ENCODE assay signal across 29 cellular contexts in genomic region chr22:40015346-40015976, GRCh38. TPM values are rescaled to one million over a fixed set of nuclear protein-coding genes. Genes with fewer than 3 reads are reported as not detected.
DNase-seq lines count a peak whose midpoint lies in the region; TF ChIP-seq lines count a peak whose summit lies in the region.
"Had no signal": no experiment of that assay in that cellular context is flagged by ENCODE, and none has a peak within 500 bp of the region (broad histone marks: within the 10 kb centered on the region; RNA-seq: fewer than 3 reads in every experiment).

No MANE protein-coding gene starts in this region.

- peak overlapping the region; percentile 28 to 85 (median 68) for H3K27ac ChIP-seq in esophagus squamous epithelium
- H3K27ac ChIP-seq in left ventricle myocardium inferior (replicated peaks): no peak overlapping the region
- H3K27ac ChIP-seq in neural progenitor cell: no peak overlapping the region
- H3K27ac ChIP-seq: ascending aorta, esophagus muscularis mucosa, gastroesophageal sphincter, spleen had no signal

- no peak for TF ChIP-seq POLR2A in esophagus squamous epithelium (IDR thresholded peaks at IDR 0.05)

- H3K36me3 Mint-ChIP-seq in nephron progenitor cell (ENCODE audit: low read depth) (peaks cover 5% of the 10 kb centered on the region), neural progenitor cell (no peaks in the 10 kb centered on the region)
- H3K36me3 Mint-ChIP-seq: activated naive CD4-positive, alpha-beta T cell treated with anti-CD3 and anti-CD28 coated beads, Interleukin-2, amount 50 U/mL, for 72 hours; IgD-negative memory B cell; stimulated activated effector memory CD8-positive, alpha-beta T cell treated with anti-CD3 and anti-CD28 coated beads, Interleukin-12 subunit alpha, Interleukin-12 subunit beta, amount 100 ng/mL, for 72 hours had no signal

- intact Hi-C loops in esophagus squamous epithelium (cut with DNase I) (no loop called here), left ventricle myocardium inferior (cut with micrococcal nuclease) (no loop called here)

- H3K27me3 Mint-ChIP-seq in nephron progenitor cell (ENCODE audit: low read depth, poor library complexity): peaks cover 12% of the 10 kb centered on the region
- H3K27me3 Mint-ChIP-seq in neural progenitor cell (ENCODE audit: insufficient read depth, low read depth): peaks cover 9% of the 10 kb centered on the region

- H3K9me3 ChIP-seq in esophagus squamous epithelium: no peaks in the 10 kb centered on the region
- H3K9me3 ChIP-seq in left ventricle myocardium inferior (replicated peaks): no peaks in the 10 kb centered on the region
- no peaks in the 10 kb centered on the region for H3K9me3 ChIP-seq in neural progenitor cell (ENCODE audit: low read depth)
- H3K9me3 ChIP-seq: ascending aorta, esophagus muscularis mucosa, gastroesophageal sphincter, spleen had no signal

- 40 to 60% methylated on average over 10 to 11 of the region's 11 CpGs for WGBS in esophagus squamous epithelium, 2 donors

- H4K20me1 ChIP-seq in neural progenitor cell (ENCODE audit: low read depth): no peaks in the 10 kb centered on the region

- no peak overlapping the region for H2AFZ ChIP-seq in neural progenitor cell (replicated peaks)

- H3K9ac ChIP-seq in neural progenitor cell: no peak overlapping the region

- H3K4me3 ChIP-seq in esophagus squamous epithelium: no peak overlapping the region
- H3K4me3 ChIP-seq in left ventricle myocardium inferior: no peak overlapping the region
- H3K4me3 ChIP-seq in neural progenitor cell: no peak overlapping the region
- H3K4me3 ChIP-seq: ascending aorta, esophagus muscularis mucosa, gastroesophageal sphincter, spleen had no signal

- H3K27me3 ChIP-seq in esophagus squamous epithelium (peaks cover 0 to 26% (median 0%) of the 10 kb centered on the region in 4 donors), left ventricle myocardium inferior (ENCODE audit: low read depth) (peaks cover 72% of the 10 kb centered on the region), neural progenitor cell (no peaks in the 10 kb centered on the region)
- H3K27me3 ChIP-seq: ascending aorta had no signal

- no peak overlapping the region for H3K4me2 ChIP-seq in neural progenitor cell

- no peak overlapping the region for H3K4me3 Mint-ChIP-seq in nephron progenitor cell
- no peak overlapping the region for H3K4me3 Mint-ChIP-seq in neural progenitor cell
- H3K4me3 Mint-ChIP-seq: activated B cell treated with CpG ODN at 0.5 μM for 24 hours; IgD-negative memory B cell; stimulated activated effector memory CD8-positive, alpha-beta T cell treated with anti-CD3 and anti-CD28 coated beads, Interleukin-12 subunit alpha, Interleukin-12 subunit beta, amount 100 ng/mL, for 72 hours had no signal

- H3K4me1 ChIP-seq in esophagus squamous epithelium (peaks cover 3 to 70% (median 49%) of the 10 kb centered on the region in 3 donors), left ventricle myocardium inferior (no peaks in the 10 kb centered on the region), neural progenitor cell (peaks cover 3% of the 10 kb centered on the region)
- H3K4me1 ChIP-seq: ascending aorta, esophagus muscularis mucosa, gastroesophageal sphincter, spleen had no signal

- H3K4me1 Mint-ChIP-seq in nephron progenitor cell: peaks cover 27% of the 10 kb centered on the region
- H3K4me1 Mint-ChIP-seq in neural progenitor cell: peaks cover 19% of the 10 kb centered on the region
- H3K4me1 Mint-ChIP-seq: activated B cell treated with CpG ODN at 0.5 μM for 24 hours; IgD-negative memory B cell; stimulated activated effector memory CD8-positive, alpha-beta T cell treated with anti-CD3 and anti-CD28 coated beads, Interleukin-12 subunit alpha, Interleukin-12 subunit beta, amount 100 ng/mL, for 72 hours had no signal

- TF ChIP-seq CTCF in esophagus squamous epithelium (IDR thresholded peaks at IDR 0.05): no peak
- no peak for TF ChIP-seq CTCF in nephron progenitor cell (IDR thresholded peaks at IDR 0.05)
- TF ChIP-seq CTCF in left ventricle myocardium inferior (IDR thresholded peaks at IDR 0.05; ENCODE audit: borderline replicate concordance): no peak
- TF ChIP-seq CTCF in neural progenitor cell (IDR thresholded peaks at IDR 0.05): no peak

- H3K36me3 ChIP-seq in esophagus squamous epithelium: peaks cover 0 to 6% (median 0%) of the 10 kb centered on the region in 3 donors
- no peaks in the 10 kb centered on the region for H3K36me3 ChIP-seq in left ventricle myocardium inferior
- H3K36me3 ChIP-seq in neural progenitor cell: no peaks in the 10 kb centered on the region
- H3K36me3 ChIP-seq: ascending aorta, esophagus muscularis mucosa, gastroesophageal sphincter, spleen had no signal

- H3K79me2 ChIP-seq in neural progenitor cell (ENCODE audit: low read depth): no peaks in the 10 kb centered on the region

- H3K27ac Mint-ChIP-seq in nephron progenitor cell (peak overlapping the region; percentile 15), neural progenitor cell (no peak overlapping the region)
- H3K27ac Mint-ChIP-seq: activated B cell treated with CpG ODN at 0.5 μM for 24 hours; activated naive CD4-positive, alpha-beta T cell treated with anti-CD3 and anti-CD28 coated beads, Interleukin-2, amount 50 U/mL, for 72 hours; activated T-helper 2 cell treated with anti-CD3 and anti-CD28 coated beads, Interferon-gamma antibody, Interleukin-2, Interleukin-4, amounts not matched to agents 10 μg/mL and 5 μg/mL and 100 μg/mL, durations not matched to agents 14 hours and 24 hours and 36 hours; stimulated activated effector memory CD8-positive, alpha-beta T cell treated with anti-CD3 and anti-CD28 coated beads, Interleukin-12 subunit alpha, Interleukin-12 subunit beta, amount 100 ng/mL, for 72 hours had no signal

- peaks cover 6% of the 10 kb centered on the region for H3F3A ChIP-seq in neural progenitor cell (ENCODE audit: low read depth)

- DNase-seq in amniotic epithelial cell (ENCODE audit: low read depth) (peak; percentile 87), esophagus squamous epithelium (lab: John Stamatoyannopoulos, UW) (no peak), nephron progenitor cell (no peak), left ventricle myocardium inferior (no peak), neural progenitor cell (ENCODE audit: low spot score) (no peak), NCI-H2107 (lab: John Stamatoyannopoulos, UW) (no peak)
- DNase-seq in activated CD4-positive, alpha-beta T cell treated with anti-CD3 and anti-CD28 coated beads for 4 hours: no peak
- DNase-seq: activated B cell treated with CpG ODN at 0.5 μM for 24 hours; activated CD4-positive, alpha-beta T cell treated with anti-CD3 and anti-CD28 coated beads, Interleukin-2, amount 50 U/mL, for 4 hours; activated CD8-positive, alpha-beta memory T cell treated with anti-CD3 and anti-CD28 coated beads, Interleukin-2, amount 50 U/mL, for 4 hours; cerebellar nuclear complex; effector CD4-positive, alpha-beta T cell; EL; hypothalamus; NCI-H2029 treated with DMSO at 0.1 percent for 48 hours; NCI-H345; NCI-H748 treated with DMSO at 0.1 percent for 48 hours; stimulated activated CD4-positive, alpha-beta T cell treated with anti-CD3 and anti-CD28 coated beads, Interleukin-2, amount 100 ng/mL, for 48 hours had no signal

- H3K9me3 Mint-ChIP-seq in nephron progenitor cell (no peaks in the 10 kb centered on the region), neural progenitor cell (no peaks in the 10 kb centered on the region)
- H3K9me3 Mint-ChIP-seq: activated B cell treated with CpG ODN at 0.5 μM for 24 hours; activated naive CD4-positive, alpha-beta T cell treated with anti-CD3 and anti-CD28 coated beads, Interleukin-2, amount 50 U/mL, for 72 hours; activated T-helper 2 cell treated with anti-CD3 and anti-CD28 coated beads, Interferon-gamma antibody, Interleukin-2, Interleukin-4, amounts not matched to agents 10 μg/mL and 5 μg/mL and 100 μg/mL, durations not matched to agents 14 hours and 24 hours and 36 hours; stimulated activated effector memory CD8-positive, alpha-beta T cell treated with anti-CD3 and anti-CD28 coated beads, Interleukin-12 subunit alpha, Interleukin-12 subunit beta, amount 100 ng/mL, for 72 hours had no signal

RNA-seq across cellular contexts. Expression of gene FAM83F, which starts 20.7 kb away (rescaled TPM):
- 10 to 100 TPM; 25.5 to 39.2 (median 29.6) TPM for total RNA-seq in esophagus squamous epithelium
- total RNA-seq in left ventricle myocardium inferior: 4.4 TPM
- 0.09 and 0.56 TPM in 2 replicates for total RNA-seq in neural progenitor cell (ENCODE audit: low replicate concordance)
- total RNA-seq: ascending aorta, lung microvascular endothelial cell, M059J had no signal

RNA-seq across cellular contexts. Expression of gene TMA7B, which starts 55.3 kb away (rescaled TPM):
- not detected for total RNA-seq in esophagus squamous epithelium
- total RNA-seq in left ventricle myocardium inferior: not detected
- total RNA-seq in neural progenitor cell (ENCODE audit: low replicate concordance): not detected in 2 replicates
- total RNA-seq: ascending aorta, esophagus muscularis mucosa, gastroesophageal sphincter, lung microvascular endothelial cell, M059J, Right ventricle myocardium inferior had no signal

Comparison
In these comparisons a context has a peak if more than half of its experiments do, and no peak if none do; other contexts are left out.
1. H3K27ac ChIP-seq: peak in esophagus squamous epithelium (4 of 4); none in left ventricle myocardium inferior (single experiment) and neural progenitor cell (single experiment).